3 cellular contexts compared by ENCODE assay signal in genomic region chr4:10532155-10532554, GRCh38.
"Had no signal": no experiment of that assay in that cellular context is flagged by ENCODE, and none has a peak within 500 bp of the region (broad histone marks: within the 10 kb centered on the region; RNA-seq: fewer than 3 reads in every experiment).

No MANE protein-coding gene starts in this region.

- DNase-seq: GDM1, GF-D8 had no signal

- H3K4me3 ChIP-seq: GM12878 had no signal
